ENCODE assay signal across 2 cellular contexts in the genomic region with DNA sequence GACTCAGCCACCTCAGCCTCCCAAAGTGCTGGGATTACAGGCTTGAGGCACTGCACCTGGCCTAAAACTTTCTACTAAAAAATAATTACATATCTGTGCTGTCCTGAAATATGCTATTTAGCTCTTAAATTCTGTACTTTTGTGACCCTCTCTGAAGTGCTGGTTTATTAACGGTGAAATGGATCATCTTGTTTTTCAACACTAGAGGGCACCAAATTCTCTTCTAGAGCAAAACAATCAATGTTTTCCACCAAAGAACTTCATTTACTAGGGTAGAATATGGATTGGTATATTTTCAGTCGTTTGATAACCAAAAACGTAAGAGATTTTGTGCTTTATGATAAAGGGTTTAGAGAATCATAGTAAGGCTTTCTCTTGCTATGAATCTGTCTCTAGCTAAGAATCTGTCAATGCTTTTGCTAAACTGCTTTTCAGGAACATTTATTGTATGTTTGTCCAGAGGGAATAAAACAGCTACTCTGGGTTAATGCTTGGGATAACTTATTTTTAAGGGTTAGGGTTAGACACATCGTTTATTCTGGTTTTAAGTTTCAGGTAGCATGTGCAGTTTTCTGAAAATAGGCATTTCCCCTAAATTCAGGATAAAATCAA.
TF ChIP-seq lines count a peak whose summit lies in the region.

No MANE protein-coding gene starts in this region.

TF ChIP-seq in GM12878, 131 proteins besides CTCF, POLR2A, EP300 and RAD21:
- TF ChIP-seq HDAC2 (IDR thresholded peaks at IDR 0.05) (no peak), SMC3 (IDR thresholded peaks at IDR 0.05; ENCODE audit: borderline replicate concordance, low read length) (peak; percentile 69)

TF ChIP-seq in HepG2, 621 proteins besides CTCF, POLR2A, EP300 and RAD21:
- TF ChIP-seq SRSF9 (IDR thresholded peaks at IDR 0.05; ENCODE audit: borderline replicate concordance, insufficient read depth, low read depth, low read length, poor library complexity, severe bottlenecking) (no peak), AHDC1 (CRISPR knock-in tag; IDR thresholded peaks at IDR 0.05; ENCODE audit: borderline replicate concordance) (no peak), MIXL1 (CRISPR knock-in tag; IDR thresholded peaks at IDR 0.05) (no peak), SMC3 (IDR thresholded peaks at IDR 0.05; ENCODE audit: low read length) (peak; percentile 58), PAXIP1 (CRISPR knock-in tag; conservative IDR thresholded peaks at IDR 0.05) (no peak), STAG1 (CRISPR knock-in tag; IDR thresholded peaks at IDR 0.05) (peak; percentile 55), ZBTB33 (CRISPR knock-in tag; IDR thresholded peaks at IDR 0.05) (no peak), PHB2 (IDR thresholded peaks at IDR 0.05; ENCODE audit: partially characterized antibody) (no peak), ISL2 (CRISPR knock-in tag; IDR thresholded peaks at IDR 0.05) (no peak)
- TF ChIP-seq, protein P1, sequence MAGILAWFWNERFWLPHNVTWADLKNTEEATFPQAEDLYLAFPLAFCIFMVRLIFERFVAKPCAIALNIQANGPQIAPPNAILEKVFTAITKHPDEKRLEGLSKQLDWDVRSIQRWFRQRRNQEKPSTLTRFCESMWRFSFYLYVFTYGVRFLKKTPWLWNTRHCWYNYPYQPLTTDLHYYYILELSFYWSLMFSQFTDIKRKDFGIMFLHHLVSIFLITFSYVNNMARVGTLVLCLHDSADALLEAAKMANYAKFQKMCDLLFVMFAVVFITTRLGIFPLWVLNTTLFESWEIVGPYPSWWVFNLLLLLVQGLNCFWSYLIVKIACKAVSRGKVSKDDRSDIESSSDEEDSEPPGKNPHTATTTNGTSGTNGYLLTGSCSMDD (CRISPR knock-in tag; IDR thresholded peaks at IDR 0.05) = no peak
- TF ChIP-seq, protein P2, sequence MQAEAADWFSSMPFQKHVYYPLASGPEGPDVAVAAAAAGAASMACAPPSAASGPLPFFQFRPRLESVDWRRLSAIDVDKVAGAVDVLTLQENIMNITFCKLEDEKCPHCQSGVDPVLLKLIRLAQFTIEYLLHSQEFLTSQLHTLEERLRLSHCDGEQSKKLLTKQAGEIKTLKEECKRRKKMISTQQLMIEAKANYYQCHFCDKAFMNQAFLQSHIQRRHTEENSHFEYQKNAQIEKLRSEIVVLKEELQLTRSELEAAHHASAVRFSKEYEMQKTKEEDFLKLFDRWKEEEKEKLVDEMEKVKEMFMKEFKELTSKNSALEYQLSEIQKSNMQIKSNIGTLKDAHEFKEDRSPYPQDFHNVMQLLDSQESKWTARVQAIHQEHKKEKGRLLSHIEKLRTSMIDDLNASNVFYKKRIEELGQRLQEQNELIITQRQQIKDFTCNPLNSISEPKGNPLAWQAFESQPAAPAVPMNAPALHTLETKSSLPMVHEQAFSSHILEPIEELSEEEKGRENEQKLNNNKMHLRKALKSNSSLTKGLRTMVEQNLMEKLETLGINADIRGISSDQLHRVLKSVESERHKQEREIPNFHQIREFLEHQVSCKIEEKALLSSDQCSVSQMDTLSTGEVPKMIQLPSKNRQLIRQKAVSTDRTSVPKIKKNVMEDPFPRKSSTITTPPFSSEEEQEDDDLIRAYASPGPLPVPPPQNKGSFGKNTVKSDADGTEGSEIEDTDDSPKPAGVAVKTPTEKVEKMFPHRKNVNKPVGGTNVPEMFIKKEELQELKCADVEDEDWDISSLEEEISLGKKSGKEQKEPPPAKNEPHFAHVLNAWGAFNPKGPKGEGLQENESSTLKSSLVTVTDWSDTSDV (CRISPR knock-in tag; IDR thresholded peaks at IDR 0.05) = no peak
- TF ChIP-seq, protein P3, sequence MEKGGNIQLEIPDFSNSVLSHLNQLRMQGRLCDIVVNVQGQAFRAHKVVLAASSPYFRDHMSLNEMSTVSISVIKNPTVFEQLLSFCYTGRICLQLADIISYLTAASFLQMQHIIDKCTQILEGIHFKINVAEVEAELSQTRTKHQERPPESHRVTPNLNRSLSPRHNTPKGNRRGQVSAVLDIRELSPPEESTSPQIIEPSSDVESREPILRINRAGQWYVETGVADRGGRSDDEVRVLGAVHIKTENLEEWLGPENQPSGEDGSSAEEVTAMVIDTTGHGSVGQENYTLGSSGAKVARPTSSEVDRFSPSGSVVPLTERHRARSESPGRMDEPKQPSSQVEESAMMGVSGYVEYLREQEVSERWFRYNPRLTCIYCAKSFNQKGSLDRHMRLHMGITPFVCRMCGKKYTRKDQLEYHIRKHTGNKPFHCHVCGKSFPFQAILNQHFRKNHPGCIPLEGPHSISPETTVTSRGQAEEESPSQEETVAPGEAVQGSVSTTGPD (CRISPR knock-in tag; IDR thresholded peaks at IDR 0.05) = no peak
